3 cellular contexts compared by ENCODE assay signal in the genomic region with DNA sequence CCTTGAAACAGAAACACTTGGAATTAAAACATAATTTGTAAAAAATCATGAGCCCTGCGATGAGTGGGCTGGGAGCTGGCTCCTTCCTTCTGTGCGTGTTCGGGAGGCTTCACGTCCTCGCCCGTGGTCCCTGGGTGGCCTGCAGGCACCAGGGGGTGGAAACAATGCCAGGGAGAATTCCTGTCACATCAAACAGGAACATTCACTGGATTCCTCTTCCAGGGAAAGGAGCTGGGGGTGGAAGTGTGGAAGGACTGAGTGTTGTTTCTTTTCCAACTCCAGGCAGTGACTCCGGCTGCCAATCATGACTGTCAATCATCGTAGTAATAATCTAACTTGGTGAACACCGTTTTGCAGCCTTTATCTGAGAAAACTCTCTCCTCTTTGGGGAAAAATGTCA.
TF ChIP-seq lines count a peak whose summit lies in the region.

No MANE protein-coding gene starts in this region.

TF ChIP-seq in IMR-90, 13 proteins besides CTCF, POLR2A, EP300 and RAD21:
- TF ChIP-seq RFX5 (IDR thresholded peaks at IDR 0.05; ENCODE audit: low read depth, low read length) (no peak), MXI1 (IDR thresholded peaks at IDR 0.05; ENCODE audit: borderline replicate concordance, low read depth, low read length) (no peak), NFE2L2 (IDR thresholded peaks at IDR 0.05; ENCODE audit: low read depth, low read length) (no peak), MAFK (IDR thresholded peaks at IDR 0.05; ENCODE audit: low read depth, low read length) (no peak), FOS (IDR thresholded peaks at IDR 0.05; ENCODE audit: low read depth, low read length) (no peak), CHD1 (IDR thresholded peaks at IDR 0.05; ENCODE audit: low read depth, low read length) (no peak), MAZ (IDR thresholded peaks at IDR 0.05; ENCODE audit: borderline replicate concordance, low read depth, low read length) (no peak), CEBPB (IDR thresholded peaks at IDR 0.05; ENCODE audit: low read depth, low read length) (no peak), RCOR1 (IDR thresholded peaks at IDR 0.05; ENCODE audit: insufficient replicate concordance, low read length) (no peak), BHLHE40 (IDR thresholded peaks at IDR 0.05; ENCODE audit: low read depth, low read length) (no peak), SMC3 (IDR thresholded peaks at IDR 0.05; ENCODE audit: low read depth, low read length) (no peak)
- TF ChIP-seq, protein P1, sequence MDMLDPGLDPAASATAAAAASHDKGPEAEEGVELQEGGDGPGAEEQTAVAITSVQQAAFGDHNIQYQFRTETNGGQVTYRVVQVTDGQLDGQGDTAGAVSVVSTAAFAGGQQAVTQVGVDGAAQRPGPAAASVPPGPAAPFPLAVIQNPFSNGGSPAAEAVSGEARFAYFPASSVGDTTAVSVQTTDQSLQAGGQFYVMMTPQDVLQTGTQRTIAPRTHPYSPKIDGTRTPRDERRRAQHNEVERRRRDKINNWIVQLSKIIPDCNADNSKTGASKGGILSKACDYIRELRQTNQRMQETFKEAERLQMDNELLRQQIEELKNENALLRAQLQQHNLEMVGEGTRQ (IDR thresholded peaks at IDR 0.05; ENCODE audit: low read depth, low read length): no peak
- TF ChIP-seq, protein P2, sequence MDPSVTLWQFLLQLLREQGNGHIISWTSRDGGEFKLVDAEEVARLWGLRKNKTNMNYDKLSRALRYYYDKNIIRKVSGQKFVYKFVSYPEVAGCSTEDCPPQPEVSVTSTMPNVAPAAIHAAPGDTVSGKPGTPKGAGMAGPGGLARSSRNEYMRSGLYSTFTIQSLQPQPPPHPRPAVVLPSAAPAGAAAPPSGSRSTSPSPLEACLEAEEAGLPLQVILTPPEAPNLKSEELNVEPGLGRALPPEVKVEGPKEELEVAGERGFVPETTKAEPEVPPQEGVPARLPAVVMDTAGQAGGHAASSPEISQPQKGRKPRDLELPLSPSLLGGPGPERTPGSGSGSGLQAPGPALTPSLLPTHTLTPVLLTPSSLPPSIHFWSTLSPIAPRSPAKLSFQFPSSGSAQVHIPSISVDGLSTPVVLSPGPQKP (IDR thresholded peaks at IDR 0.05; ENCODE audit: borderline replicate concordance, low read depth, low read length): no peak

TF ChIP-seq in K562, 482 proteins besides CTCF, POLR2A, EP300 and RAD21 (continues in another document):
- TF ChIP-seq MEIS2 (IDR thresholded peaks at IDR 0.05; ENCODE audit: partially characterized antibody) (peak; percentile 32), POLR3G (IDR thresholded peaks at IDR 0.05; ENCODE audit: extremely low read depth, insufficient read length, insufficient replicate concordance) (no peak), NR2C1 (IDR thresholded peaks at IDR 0.05) (no peak), NR2C1 (tag; IDR thresholded peaks at IDR 0.05) (no peak)
- TF ChIP-seq, protein P3, sequence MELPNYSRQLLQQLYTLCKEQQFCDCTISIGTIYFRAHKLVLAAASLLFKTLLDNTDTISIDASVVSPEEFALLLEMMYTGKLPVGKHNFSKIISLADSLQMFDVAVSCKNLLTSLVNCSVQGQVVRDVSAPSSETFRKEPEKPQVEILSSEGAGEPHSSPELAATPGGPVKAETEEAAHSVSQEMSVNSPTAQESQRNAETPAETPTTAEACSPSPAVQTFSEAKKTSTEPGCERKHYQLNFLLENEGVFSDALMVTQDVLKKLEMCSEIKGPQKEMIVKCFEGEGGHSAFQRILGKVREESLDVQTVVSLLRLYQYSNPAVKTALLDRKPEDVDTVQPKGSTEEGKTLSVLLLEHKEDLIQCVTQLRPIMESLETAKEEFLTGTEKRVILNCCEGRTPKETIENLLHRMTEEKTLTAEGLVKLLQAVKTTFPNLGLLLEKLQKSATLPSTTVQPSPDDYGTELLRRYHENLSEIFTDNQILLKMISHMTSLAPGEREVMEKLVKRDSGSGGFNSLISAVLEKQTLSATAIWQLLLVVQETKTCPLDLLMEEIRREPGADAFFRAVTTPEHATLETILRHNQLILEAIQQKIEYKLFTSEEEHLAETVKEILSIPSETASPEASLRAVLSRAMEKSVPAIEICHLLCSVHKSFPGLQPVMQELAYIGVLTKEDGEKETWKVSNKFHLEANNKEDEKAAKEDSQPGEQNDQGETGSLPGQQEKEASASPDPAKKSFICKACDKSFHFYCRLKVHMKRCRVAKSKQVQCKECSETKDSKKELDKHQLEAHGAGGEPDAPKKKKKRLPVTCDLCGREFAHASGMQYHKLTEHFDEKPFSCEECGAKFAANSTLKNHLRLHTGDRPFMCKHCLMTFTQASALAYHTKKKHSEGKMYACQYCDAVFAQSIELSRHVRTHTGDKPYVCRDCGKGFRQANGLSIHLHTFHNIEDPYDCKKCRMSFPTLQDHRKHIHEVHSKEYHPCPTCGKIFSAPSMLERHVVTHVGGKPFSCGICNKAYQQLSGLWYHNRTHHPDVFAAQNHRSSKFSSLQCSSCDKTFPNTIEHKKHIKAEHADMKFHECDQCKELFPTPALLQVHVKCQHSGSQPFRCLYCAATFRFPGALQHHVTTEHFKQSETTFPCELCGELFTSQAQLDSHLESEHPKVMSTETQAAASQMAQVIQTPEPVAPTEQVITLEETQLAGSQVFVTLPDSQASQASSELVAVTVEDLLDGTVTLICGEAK (IDR thresholded peaks at IDR 0.05): peak; percentile 4; the same call in 1 of the 2 replicates
- TF ChIP-seq, protein P3 (CRISPR knock-in tag; IDR thresholded peaks at IDR 0.05): no peak
- TF ChIP-seq, protein P4, sequence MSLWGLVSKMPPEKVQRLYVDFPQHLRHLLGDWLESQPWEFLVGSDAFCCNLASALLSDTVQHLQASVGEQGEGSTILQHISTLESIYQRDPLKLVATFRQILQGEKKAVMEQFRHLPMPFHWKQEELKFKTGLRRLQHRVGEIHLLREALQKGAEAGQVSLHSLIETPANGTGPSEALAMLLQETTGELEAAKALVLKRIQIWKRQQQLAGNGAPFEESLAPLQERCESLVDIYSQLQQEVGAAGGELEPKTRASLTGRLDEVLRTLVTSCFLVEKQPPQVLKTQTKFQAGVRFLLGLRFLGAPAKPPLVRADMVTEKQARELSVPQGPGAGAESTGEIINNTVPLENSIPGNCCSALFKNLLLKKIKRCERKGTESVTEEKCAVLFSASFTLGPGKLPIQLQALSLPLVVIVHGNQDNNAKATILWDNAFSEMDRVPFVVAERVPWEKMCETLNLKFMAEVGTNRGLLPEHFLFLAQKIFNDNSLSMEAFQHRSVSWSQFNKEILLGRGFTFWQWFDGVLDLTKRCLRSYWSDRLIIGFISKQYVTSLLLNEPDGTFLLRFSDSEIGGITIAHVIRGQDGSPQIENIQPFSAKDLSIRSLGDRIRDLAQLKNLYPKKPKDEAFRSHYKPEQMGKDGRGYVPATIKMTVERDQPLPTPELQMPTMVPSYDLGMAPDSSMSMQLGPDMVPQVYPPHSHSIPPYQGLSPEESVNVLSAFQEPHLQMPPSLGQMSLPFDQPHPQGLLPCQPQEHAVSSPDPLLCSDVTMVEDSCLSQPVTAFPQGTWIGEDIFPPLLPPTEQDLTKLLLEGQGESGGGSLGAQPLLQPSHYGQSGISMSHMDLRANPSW (CRISPR knock-in tag; IDR thresholded peaks at IDR 0.05): no peak

TF ChIP-seq in neural cell, 6 proteins besides CTCF, POLR2A, EP300 and RAD21:
- no peak for TF ChIP-seq SMC3 (conservative IDR thresholded peaks at IDR 0.05; ENCODE audit: poor library complexity)
- TF ChIP-seq, protein P5, sequence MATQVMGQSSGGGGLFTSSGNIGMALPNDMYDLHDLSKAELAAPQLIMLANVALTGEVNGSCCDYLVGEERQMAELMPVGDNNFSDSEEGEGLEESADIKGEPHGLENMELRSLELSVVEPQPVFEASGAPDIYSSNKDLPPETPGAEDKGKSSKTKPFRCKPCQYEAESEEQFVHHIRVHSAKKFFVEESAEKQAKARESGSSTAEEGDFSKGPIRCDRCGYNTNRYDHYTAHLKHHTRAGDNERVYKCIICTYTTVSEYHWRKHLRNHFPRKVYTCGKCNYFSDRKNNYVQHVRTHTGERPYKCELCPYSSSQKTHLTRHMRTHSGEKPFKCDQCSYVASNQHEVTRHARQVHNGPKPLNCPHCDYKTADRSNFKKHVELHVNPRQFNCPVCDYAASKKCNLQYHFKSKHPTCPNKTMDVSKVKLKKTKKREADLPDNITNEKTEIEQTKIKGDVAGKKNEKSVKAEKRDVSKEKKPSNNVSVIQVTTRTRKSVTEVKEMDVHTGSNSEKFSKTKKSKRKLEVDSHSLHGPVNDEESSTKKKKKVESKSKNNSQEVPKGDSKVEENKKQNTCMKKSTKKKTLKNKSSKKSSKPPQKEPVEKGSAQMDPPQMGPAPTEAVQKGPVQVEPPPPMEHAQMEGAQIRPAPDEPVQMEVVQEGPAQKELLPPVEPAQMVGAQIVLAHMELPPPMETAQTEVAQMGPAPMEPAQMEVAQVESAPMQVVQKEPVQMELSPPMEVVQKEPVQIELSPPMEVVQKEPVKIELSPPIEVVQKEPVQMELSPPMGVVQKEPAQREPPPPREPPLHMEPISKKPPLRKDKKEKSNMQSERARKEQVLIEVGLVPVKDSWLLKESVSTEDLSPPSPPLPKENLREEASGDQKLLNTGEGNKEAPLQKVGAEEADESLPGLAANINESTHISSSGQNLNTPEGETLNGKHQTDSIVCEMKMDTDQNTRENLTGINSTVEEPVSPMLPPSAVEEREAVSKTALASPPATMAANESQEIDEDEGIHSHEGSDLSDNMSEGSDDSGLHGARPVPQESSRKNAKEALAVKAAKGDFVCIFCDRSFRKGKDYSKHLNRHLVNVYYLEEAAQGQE (IDR thresholded peaks at IDR 0.05; ENCODE audit: borderline replicate concordance): peak; percentile 81
TF ChIP-seq in neural cell: peak in this region for 1.
